8 cellular contexts compared by ENCODE assay signal in the genomic region with DNA sequence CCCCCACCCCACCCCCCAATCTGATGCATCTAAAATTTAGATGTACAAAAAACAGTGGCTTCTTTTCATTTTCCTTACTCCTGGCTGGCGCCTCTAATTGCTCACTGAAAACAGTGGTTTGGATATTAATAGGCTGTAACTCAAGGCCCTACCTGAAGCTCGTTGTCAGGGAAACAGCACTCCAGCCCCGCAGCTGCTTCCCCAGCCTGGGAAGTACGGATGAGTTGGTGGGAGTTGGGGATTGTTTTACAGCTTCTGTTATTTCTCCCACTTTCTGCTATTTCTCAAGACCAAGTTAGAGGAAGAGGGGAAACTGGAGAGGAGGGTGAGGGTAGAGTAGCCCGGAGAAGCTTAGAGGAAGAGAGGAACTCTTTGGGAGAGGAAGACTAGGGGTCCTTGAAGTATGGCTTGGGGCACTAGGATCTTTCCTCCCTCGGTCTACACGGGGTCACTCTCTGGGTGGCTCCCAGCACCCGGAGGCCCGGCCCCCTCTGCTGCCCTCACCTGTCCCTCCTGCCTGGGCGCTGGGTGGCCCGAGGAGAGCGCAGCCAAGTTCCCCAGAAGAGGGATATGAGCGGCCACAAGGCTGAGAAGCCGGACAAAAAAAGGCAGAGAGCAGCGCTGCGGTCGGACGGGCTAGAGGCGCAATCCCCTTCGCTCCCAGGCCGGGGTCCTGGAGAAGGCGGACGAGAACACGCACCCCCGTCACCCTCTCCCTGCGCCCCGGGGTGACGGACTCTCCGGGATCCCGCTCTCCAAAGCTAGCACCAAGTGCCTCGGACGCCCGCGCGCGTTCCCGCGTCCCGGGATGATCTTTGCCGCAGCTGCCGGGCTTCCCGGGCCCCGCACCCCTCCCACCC. TPM values are rescaled to one million over a fixed set of nuclear protein-coding genes. Genes with fewer than 3 reads are reported as not detected.
A peak's percentile ranks its signal among the peaks of the same experiment; 100 is the strongest.
DNase-seq lines count a peak whose midpoint lies in the region; ATAC-seq and TF ChIP-seq lines count a peak whose summit lies in the region.

No MANE protein-coding gene starts in this region.

- peak overlapping the region; percentile 78 for H3K4me3 Mint-ChIP-seq in activated naive CD4-positive, alpha-beta T cell treated with anti-CD3 and anti-CD28 coated beads, Interleukin-2, amount 50 U/mL, for 24 hours

- no peaks in the 10 kb centered on the region for H3K79me2 ChIP-seq in PC-3 (ENCODE audit: low read length)

- H3K27me3 ChIP-seq in PC-3 (ENCODE audit: low read length) (peaks cover 63% of the 10 kb centered on the region), foreskin keratinocyte (peaks cover 94% of the 10 kb centered on the region), prostate gland (replicated peaks; ENCODE audit: insufficient read depth) (no peaks in the 10 kb centered on the region)

- no peaks in the 10 kb centered on the region for H3F3A ChIP-seq in PC-3 (ENCODE audit: low read length, unreplicated experiment)

- H3K36me3 ChIP-seq in PC-3 (ENCODE audit: low read depth, low read length): no peaks in the 10 kb centered on the region
- H3K36me3 ChIP-seq in prostate gland: no peaks in the 10 kb centered on the region

- H3K27ac ChIP-seq in PC-3 (ENCODE audit: low read length) (no peak overlapping the region), foreskin keratinocyte (no peak overlapping the region), prostate gland (no peak overlapping the region)

- peak overlapping the region; percentile 2 for H3K27ac Mint-ChIP-seq in activated naive CD4-positive, alpha-beta T cell treated with anti-CD3 and anti-CD28 coated beads, Interleukin-2, amount 50 U/mL, for 24 hours

- CTCF ChIA-PET in PC-3 (lab: Charles Lee): interaction anchor here (0.5 to 2.0 kb wide), 3 partner anchors 46 to 56 kb away, joined by 4 to 9 read pairs (median 5); no protein-coding TSS in a partner anchor

- H3K4me2 ChIP-seq in PC-3 (ENCODE audit: low read length): peak overlapping the region; percentile 85

- H4K20me1 ChIP-seq in PC-3 (ENCODE audit: low read length): no peaks in the 10 kb centered on the region

- H3K4me1 Mint-ChIP-seq in activated naive CD4-positive, alpha-beta T cell treated with anti-CD3 and anti-CD28 coated beads, Interleukin-2, amount 50 U/mL, for 24 hours: no peaks in the 10 kb centered on the region

- TF ChIP-seq POLR2A in prostate gland (IDR thresholded peaks at IDR 0.05): no peak

- H3K4me3 ChIP-seq in PC-3 (ENCODE audit: low read length): peak overlapping the region; percentile 69
- peak overlapping the region; percentile 34 to 53 for H3K4me3 ChIP-seq in prostate gland

- peak overlapping the region; percentile 93 for H2AFZ ChIP-seq in PC-3 (ENCODE audit: low read length)

- ATAC-seq in PC-3 (no peak; the same call in 1 of the 2 replicates), foreskin keratinocyte (peak; percentile 14), HG03196 (IDR thresholded peaks at IDR 0.05; ENCODE audit: unreplicated experiment) (no peak)

- H3K9me3 Mint-ChIP-seq in activated naive CD4-positive, alpha-beta T cell treated with anti-CD3 and anti-CD28 coated beads, Interleukin-2, amount 50 U/mL, for 24 hours: no peaks in the 10 kb centered on the region

- no TSS peak for BruUV-seq in PC-3 (replicated peaks; lab: Mats Ljungman, UMichigan)

- no peaks in the 10 kb centered on the region for H3K36me3 Mint-ChIP-seq in activated naive CD4-positive, alpha-beta T cell treated with anti-CD3 and anti-CD28 coated beads, Interleukin-2, amount 50 U/mL, for 24 hours

- WGBS in prostate gland: 12% methylated on average over 31 of the region's 43 CpGs

- no peaks in the 10 kb centered on the region for H3K9me3 ChIP-seq in PC-3 (ENCODE audit: low read length)
- H3K9me3 ChIP-seq in prostate gland: no peaks in the 10 kb centered on the region

- no peaks in the 10 kb centered on the region for H3K9me2 ChIP-seq in PC-3 (replicated peaks; ENCODE audit: low read length)

- DNase-seq in activated naive CD4-positive, alpha-beta T cell treated with anti-CD3 and anti-CD28 coated beads, Interleukin-2, amount 50 U/mL, for 16 hours: no peak
- no peak for DNase-seq in PC-3
- peak in 1 of 2 donors; percentile 8 for DNase-seq in foreskin keratinocyte
- no peak for DNase-seq in prostate gland (ENCODE audit: low spot score)
- no peak for DNase-seq in Ammon's horn (ENCODE audit: low spot score)
- no peak for DNase-seq in SKM-1 treated with dmso at 0.1 percent for 144 hours (lab: John Stamatoyannopoulos, UW; ENCODE audit: unreplicated experiment)

- H3K27me3 Mint-ChIP-seq in activated naive CD4-positive, alpha-beta T cell treated with anti-CD3 and anti-CD28 coated beads, Interleukin-2, amount 50 U/mL, for 24 hours: peaks cover 7% of the 10 kb centered on the region

- POLR2A ChIA-PET in PC-3 (lab: Charles Lee; ENCODE audit: unreplicated experiment): no interaction called here

- TF ChIP-seq CTCF in PC-3 (conservative IDR thresholded peaks at IDR 0.05; ENCODE audit: low read depth, low read length): no peak
- no peak for TF ChIP-seq CTCF in foreskin keratinocyte (conservative IDR thresholded peaks at IDR 0.05)
- no peak for TF ChIP-seq CTCF in prostate gland (IDR thresholded peaks at IDR 0.05)

- H3K4me1 ChIP-seq in PC-3 (ENCODE audit: insufficient read depth, low read length) (peaks cover 8% of the 10 kb centered on the region; the same call in 1 of the 2 replicates), foreskin keratinocyte (no peaks in the 10 kb centered on the region), prostate gland (replicated peaks) (no peaks in the 10 kb centered on the region)

- H3K9ac ChIP-seq in PC-3 (ENCODE audit: low read length): no peak overlapping the region

- intact Hi-C loops in PC-3 (cut with micrococcal nuclease): no loop called here
- intact Hi-C loops in prostate gland (cut with DNase I): no loop called here

RNA-seq across cellular contexts. Expression of a gene that starts 0.7 kb away (rescaled TPM):
- 2.3 and 3.6 TPM in 2 replicates for total RNA-seq in PC-3 (2014; rRNA removed)
- total RNA-seq in foreskin keratinocyte: 0.28 and 0.58 TPM in 2 replicates
- polyA plus RNA-seq in foreskin keratinocyte: 0.09 and 0.16 TPM in 2 replicates
- total RNA-seq in prostate gland: 1 to 10 TPM; 2.7 to 3.7 TPM

RNA-seq across cellular contexts. Expression of a gene that starts 35.2 kb away (rescaled TPM):
- total RNA-seq in PC-3 (2014; rRNA removed) (44.0 and 50.3 TPM in 2 replicates), foreskin keratinocyte (43.6 and 55.5 TPM in 2 replicates), prostate gland (10 to 100 TPM; 47.8 to 49.2 TPM)
- 35.9 and 69.3 TPM in 2 replicates for polyA plus RNA-seq in foreskin keratinocyte
